In the genomic region with DNA sequence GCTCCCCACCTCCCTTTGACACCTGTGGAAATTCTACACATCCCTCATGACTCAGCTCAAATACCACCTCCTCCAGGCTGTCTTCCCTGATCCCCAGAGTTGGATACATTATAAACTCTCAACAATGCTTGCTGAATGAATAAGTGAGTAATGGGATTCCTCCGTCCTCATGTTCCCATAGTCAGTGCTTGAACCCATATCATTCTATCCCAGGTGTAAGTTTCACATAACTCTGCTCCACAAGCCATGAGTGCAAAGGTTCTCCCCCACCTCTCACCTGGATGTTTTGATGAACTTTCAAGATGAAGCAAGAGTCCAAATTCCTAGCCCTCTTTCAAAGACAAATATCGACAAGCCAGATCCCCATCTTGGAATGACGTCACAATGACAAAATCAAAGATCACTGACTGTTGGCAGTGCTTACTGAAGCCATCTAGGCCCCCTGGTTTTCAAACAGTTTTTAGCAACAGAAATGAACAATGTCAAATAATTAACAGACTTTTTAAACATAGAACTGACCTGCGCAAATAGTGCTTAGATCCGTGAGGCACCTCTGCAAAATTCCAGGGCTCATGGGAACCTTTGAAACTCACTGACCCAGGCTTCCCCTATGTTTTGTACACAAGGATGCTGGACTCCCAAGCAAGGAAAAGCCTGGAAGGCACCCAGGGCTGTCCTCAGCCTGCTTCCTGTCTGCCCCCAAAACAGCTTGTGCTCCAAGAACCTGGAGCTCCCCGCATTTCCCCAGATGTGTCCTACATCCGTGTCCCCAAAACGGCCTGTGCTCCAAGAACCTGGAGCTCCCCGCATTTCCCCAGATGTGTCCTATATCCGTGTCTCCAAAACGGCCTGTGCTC, we compare ENCODE assay signal across 1 cellular context.
A peak's percentile ranks its signal among the peaks of the same experiment; 100 is the strongest.
TF ChIP-seq lines count a peak whose summit lies in the region.

No MANE protein-coding gene starts in this region.

TF ChIP-seq in HepG2, 621 proteins besides CTCF, POLR2A, EP300 and RAD21 (continued from another document and continues in another):
- TF ChIP-seq, protein P1, sequence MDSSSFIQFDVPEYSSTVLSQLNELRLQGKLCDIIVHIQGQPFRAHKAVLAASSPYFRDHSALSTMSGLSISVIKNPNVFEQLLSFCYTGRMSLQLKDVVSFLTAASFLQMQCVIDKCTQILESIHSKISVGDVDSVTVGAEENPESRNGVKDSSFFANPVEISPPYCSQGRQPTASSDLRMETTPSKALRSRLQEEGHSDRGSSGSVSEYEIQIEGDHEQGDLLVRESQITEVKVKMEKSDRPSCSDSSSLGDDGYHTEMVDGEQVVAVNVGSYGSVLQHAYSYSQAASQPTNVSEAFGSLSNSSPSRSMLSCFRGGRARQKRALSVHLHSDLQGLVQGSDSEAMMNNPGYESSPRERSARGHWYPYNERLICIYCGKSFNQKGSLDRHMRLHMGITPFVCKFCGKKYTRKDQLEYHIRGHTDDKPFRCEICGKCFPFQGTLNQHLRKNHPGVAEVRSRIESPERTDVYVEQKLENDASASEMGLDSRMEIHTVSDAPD (CRISPR knock-in tag; IDR thresholded peaks at IDR 0.05), result peak; percentile 53; the same call in 1 of the 2 replicates
- peak; percentile 91; the same call in 1 of the 2 replicates for TF ChIP-seq TBX2 (CRISPR knock-in tag; IDR thresholded peaks at IDR 0.05; ENCODE audit: borderline replicate concordance)
- no peak for TF ChIP-seq GTF2F1 (IDR thresholded peaks at IDR 0.05; ENCODE audit: low read length)
- peak; percentile 39; the same call in 1 of the 2 replicates for TF ChIP-seq MIER2 (CRISPR knock-in tag; IDR thresholded peaks at IDR 0.05)
- TF ChIP-seq ZNF512 (CRISPR knock-in tag; IDR thresholded peaks at IDR 0.05), result no peak
- TF ChIP-seq, protein P2, sequence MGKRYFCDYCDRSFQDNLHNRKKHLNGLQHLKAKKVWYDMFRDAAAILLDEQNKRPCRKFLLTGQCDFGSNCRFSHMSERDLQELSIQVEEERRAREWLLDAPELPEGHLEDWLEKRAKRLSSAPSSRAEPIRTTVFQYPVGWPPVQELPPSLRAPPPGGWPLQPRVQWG (CRISPR knock-in tag; IDR thresholded peaks at IDR 0.05; ENCODE audit: borderline replicate concordance, low read depth), result no peak
- no peak for TF ChIP-seq BCL3 (CRISPR knock-in tag; IDR thresholded peaks at IDR 0.05)
- peak; percentile 97 for TF ChIP-seq ZMYM2 (CRISPR knock-in tag; IDR thresholded peaks at IDR 0.05)
- no peak for TF ChIP-seq GPN1 (CRISPR knock-in tag; IDR thresholded peaks at IDR 0.05; ENCODE audit: borderline replicate concordance)
- no peak for TF ChIP-seq SNAPC2 (CRISPR knock-in tag; IDR thresholded peaks at IDR 0.05)
- TF ChIP-seq SP2 (CRISPR knock-in tag; IDR thresholded peaks at IDR 0.05), result no peak
- TF ChIP-seq JUNB (CRISPR knock-in tag; IDR thresholded peaks at IDR 0.05; ENCODE audit: borderline replicate concordance), result no peak; the same call in 1 of the 2 replicates
- no peak for TF ChIP-seq ZNF234 (CRISPR knock-in tag; conservative IDR thresholded peaks at IDR 0.05)
- no peak for TF ChIP-seq NFYC (CRISPR knock-in tag; IDR thresholded peaks at IDR 0.05)
- no peak for TF ChIP-seq U2AF1 (optimal IDR thresholded peaks at IDR 0.05; ENCODE audit: low read depth, low read length)
- no peak; the same call in 1 of the 2 replicates for TF ChIP-seq ZFP37 (CRISPR knock-in tag; IDR thresholded peaks at IDR 0.05; ENCODE audit: borderline replicate concordance)
- TF ChIP-seq HMG20A (CRISPR knock-in tag; IDR thresholded peaks at IDR 0.05; ENCODE audit: borderline replicate concordance), result peak; percentile 63
- TF ChIP-seq DMTF1 (CRISPR knock-in tag; IDR thresholded peaks at IDR 0.05), result no peak
- TF ChIP-seq SPEN (CRISPR knock-in tag; IDR thresholded peaks at IDR 0.05; ENCODE audit: low read depth), result peak; percentile 56; the same call in 1 of the 2 replicates
- TF ChIP-seq LCORL (IDR thresholded peaks at IDR 0.05), result peak; percentile 42; the same call in 1 of the 2 replicates
- TF ChIP-seq LCORL (CRISPR knock-in tag; IDR thresholded peaks at IDR 0.05), result peak; percentile 88
- TF ChIP-seq ZNF276 (CRISPR knock-in tag; IDR thresholded peaks at IDR 0.05; ENCODE audit: low read depth), result no peak
- no peak for TF ChIP-seq ISX (CRISPR knock-in tag; conservative IDR thresholded peaks at IDR 0.05)
- TF ChIP-seq NAIF1 (CRISPR knock-in tag; IDR thresholded peaks at IDR 0.05; ENCODE audit: borderline replicate concordance), result no peak
- TF ChIP-seq ZNF33B (CRISPR knock-in tag; IDR thresholded peaks at IDR 0.05), result 0 out of 2 replicates have a peak, but pooled peaks have one; percentile 41
- peak; percentile 73; the same call in 1 of the 2 replicates for TF ChIP-seq RFXANK (CRISPR knock-in tag; IDR thresholded peaks at IDR 0.05)
- TF ChIP-seq NONO (IDR thresholded peaks at IDR 0.05), result no peak
- TF ChIP-seq NONO (CRISPR knock-in tag; conservative IDR thresholded peaks at IDR 0.05), result peak; percentile 74
- TF ChIP-seq TCF12 (IDR thresholded peaks at IDR 0.05), result no peak
- TF ChIP-seq TCF12 (CRISPR knock-in tag; IDR thresholded peaks at IDR 0.05), result peak; percentile 82
- TF ChIP-seq SNAI1 (CRISPR knock-in tag; IDR thresholded peaks at IDR 0.05; ENCODE audit: borderline replicate concordance), result no peak
- no peak for TF ChIP-seq ZNF75D (CRISPR knock-in tag; IDR thresholded peaks at IDR 0.05; ENCODE audit: borderline replicate concordance)
- peak; percentile 97 for TF ChIP-seq POGZ (CRISPR knock-in tag; IDR thresholded peaks at IDR 0.05)
- TF ChIP-seq ZNF674 (CRISPR knock-in tag; IDR thresholded peaks at IDR 0.05; ENCODE audit: low read depth), result no peak
- TF ChIP-seq MXD4 (CRISPR knock-in tag; IDR thresholded peaks at IDR 0.05), result no peak
- TF ChIP-seq CHD2 (IDR thresholded peaks at IDR 0.05; ENCODE audit: low read depth, low read length), result no peak
- TF ChIP-seq, protein P3, sequence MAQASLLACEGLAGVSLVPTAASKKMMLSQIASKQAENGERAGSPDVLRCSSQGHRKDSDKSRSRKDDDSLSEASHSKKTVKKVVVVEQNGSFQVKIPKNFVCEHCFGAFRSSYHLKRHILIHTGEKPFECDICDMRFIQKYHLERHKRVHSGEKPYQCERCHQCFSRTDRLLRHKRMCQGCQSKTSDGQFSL (CRISPR knock-in tag; IDR thresholded peaks at IDR 0.05), result no peak
- TF ChIP-seq PREB (CRISPR knock-in tag; IDR thresholded peaks at IDR 0.05), result no peak
- TF ChIP-seq, protein P4, sequence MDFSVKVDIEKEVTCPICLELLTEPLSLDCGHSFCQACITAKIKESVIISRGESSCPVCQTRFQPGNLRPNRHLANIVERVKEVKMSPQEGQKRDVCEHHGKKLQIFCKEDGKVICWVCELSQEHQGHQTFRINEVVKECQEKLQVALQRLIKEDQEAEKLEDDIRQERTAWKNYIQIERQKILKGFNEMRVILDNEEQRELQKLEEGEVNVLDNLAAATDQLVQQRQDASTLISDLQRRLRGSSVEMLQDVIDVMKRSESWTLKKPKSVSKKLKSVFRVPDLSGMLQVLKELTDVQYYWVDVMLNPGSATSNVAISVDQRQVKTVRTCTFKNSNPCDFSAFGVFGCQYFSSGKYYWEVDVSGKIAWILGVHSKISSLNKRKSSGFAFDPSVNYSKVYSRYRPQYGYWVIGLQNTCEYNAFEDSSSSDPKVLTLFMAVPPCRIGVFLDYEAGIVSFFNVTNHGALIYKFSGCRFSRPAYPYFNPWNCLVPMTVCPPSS (IDR thresholded peaks at IDR 0.05), result no peak
- no peak for TF ChIP-seq ZC3H4 (CRISPR knock-in tag; IDR thresholded peaks at IDR 0.05; ENCODE audit: borderline replicate concordance)
- peak; percentile 87 for TF ChIP-seq RARA (CRISPR knock-in tag; IDR thresholded peaks at IDR 0.05)
- TF ChIP-seq ZNF792 (CRISPR knock-in tag; IDR thresholded peaks at IDR 0.05), result no peak
- TF ChIP-seq ZNF12 (CRISPR knock-in tag; IDR thresholded peaks at IDR 0.05), result peak; percentile 6; the same call in 1 of the 2 replicates
- TF ChIP-seq ASH2L (IDR thresholded peaks at IDR 0.05; ENCODE audit: insufficient read length, low read depth, low read length), result peak; percentile 89
- TF ChIP-seq, protein P5, sequence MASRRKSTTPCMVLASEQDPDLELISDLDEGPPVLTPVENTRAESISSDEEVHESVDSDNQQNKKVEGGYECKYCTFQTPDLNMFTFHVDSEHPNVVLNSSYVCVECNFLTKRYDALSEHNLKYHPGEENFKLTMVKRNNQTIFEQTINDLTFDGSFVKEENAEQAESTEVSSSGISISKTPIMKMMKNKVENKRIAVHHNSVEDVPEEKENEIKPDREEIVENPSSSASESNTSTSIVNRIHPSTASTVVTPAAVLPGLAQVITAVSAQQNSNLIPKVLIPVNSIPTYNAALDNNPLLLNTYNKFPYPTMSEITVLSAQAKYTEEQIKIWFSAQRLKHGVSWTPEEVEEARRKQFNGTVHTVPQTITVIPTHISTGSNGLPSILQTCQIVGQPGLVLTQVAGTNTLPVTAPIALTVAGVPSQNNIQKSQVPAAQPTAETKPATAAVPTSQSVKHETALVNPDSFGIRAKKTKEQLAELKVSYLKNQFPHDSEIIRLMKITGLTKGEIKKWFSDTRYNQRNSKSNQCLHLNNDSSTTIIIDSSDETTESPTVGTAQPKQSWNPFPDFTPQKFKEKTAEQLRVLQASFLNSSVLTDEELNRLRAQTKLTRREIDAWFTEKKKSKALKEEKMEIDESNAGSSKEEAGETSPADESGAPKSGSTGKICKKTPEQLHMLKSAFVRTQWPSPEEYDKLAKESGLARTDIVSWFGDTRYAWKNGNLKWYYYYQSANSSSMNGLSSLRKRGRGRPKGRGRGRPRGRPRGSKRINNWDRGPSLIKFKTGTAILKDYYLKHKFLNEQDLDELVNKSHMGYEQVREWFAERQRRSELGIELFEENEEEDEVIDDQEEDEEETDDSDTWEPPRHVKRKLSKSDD (CRISPR knock-in tag; IDR thresholded peaks at IDR 0.05; ENCODE audit: low read depth), result peak; percentile 97
- no peak for TF ChIP-seq AGO1 (IDR thresholded peaks at IDR 0.05; ENCODE audit: low read depth, low read length, poor library complexity, severe bottlenecking)
- TF ChIP-seq PRPF4 (IDR thresholded peaks at IDR 0.05; ENCODE audit: low read depth, low read length, poor library complexity, severe bottlenecking), result no peak
- TF ChIP-seq TCF7 (IDR thresholded peaks at IDR 0.05; ENCODE audit: low read depth), result peak; percentile 93
- peak; percentile 98 for TF ChIP-seq HNF4A (CRISPR knock-in tag; IDR thresholded peaks at IDR 0.05)
- TF ChIP-seq ZNF576 (CRISPR knock-in tag; IDR thresholded peaks at IDR 0.05), result no peak
- peak; percentile 83 for TF ChIP-seq ZSCAN29 (CRISPR knock-in tag; conservative IDR thresholded peaks at IDR 0.05)
- peak; percentile 90 for TF ChIP-seq ZNF3 (CRISPR knock-in tag; IDR thresholded peaks at IDR 0.05)
